Comparison of ENCODE assay signal across 1 cellular context in genomic region chr16:88817785-88818609, GRCh38.
TF ChIP-seq lines count a peak whose summit lies in the region.

No MANE protein-coding gene starts in this region.

TF ChIP-seq in H1, 55 proteins besides CTCF, POLR2A, EP300 and RAD21:
- TF ChIP-seq SUZ12 (IDR thresholded peaks at IDR 0.05; ENCODE audit: low read length) = no peak
- no peak for TF ChIP-seq CEBPB (IDR thresholded peaks at IDR 0.05; ENCODE audit: low read depth, low read length)
- TF ChIP-seq RXRA (IDR thresholded peaks at IDR 0.05; ENCODE audit: insufficient read depth, low read depth, low read length) = no peak
- TF ChIP-seq TEAD4 (IDR thresholded peaks at IDR 0.05; ENCODE audit: low read depth, low read length) = no peak
- no peak for TF ChIP-seq SRF (IDR thresholded peaks at IDR 0.05; ENCODE audit: low read depth, low read length)
- no peak for TF ChIP-seq MAX (IDR thresholded peaks at IDR 0.05)
- no peak for TF ChIP-seq RFX5 (IDR thresholded peaks at IDR 0.05; ENCODE audit: borderline replicate concordance, low read depth, low read length)
- no peak for TF ChIP-seq GABPA (IDR thresholded peaks at IDR 0.05; ENCODE audit: borderline replicate concordance, insufficient read depth, low read length)
- no peak for TF ChIP-seq GTF2F1 (IDR thresholded peaks at IDR 0.05; ENCODE audit: borderline replicate concordance, low read depth, low read length)
- TF ChIP-seq SP2 (IDR thresholded peaks at IDR 0.05; ENCODE audit: low read length) = no peak
- TF ChIP-seq EZH2 (IDR thresholded peaks at IDR 0.05; ENCODE audit: low read depth, low read length, severe bottlenecking) = no peak
- TF ChIP-seq NANOG (IDR thresholded peaks at IDR 0.05; ENCODE audit: insufficient read depth, low read depth, low read length, poor library complexity, severe bottlenecking) = no peak
- TF ChIP-seq TAF1 (IDR thresholded peaks at IDR 0.05; ENCODE audit: low read depth, low read length) = no peak
- no peak for TF ChIP-seq PHF8 (conservative IDR thresholded peaks at IDR 0.05; ENCODE audit: low read depth, low read length)
- no peak for TF ChIP-seq USF2 (IDR thresholded peaks at IDR 0.05; ENCODE audit: low read length)
- TF ChIP-seq EGR1 (IDR thresholded peaks at IDR 0.05; ENCODE audit: borderline replicate concordance, low read depth, low read length) = no peak
- TF ChIP-seq TCF12 (IDR thresholded peaks at IDR 0.05; ENCODE audit: low read depth, low read length) = no peak
- TF ChIP-seq CBX5 (IDR thresholded peaks at IDR 0.05; ENCODE audit: low read depth, low read length) = no peak
